Comparison of ENCODE assay signal across 1 cellular context in genomic region chr6:126075335-126076071, GRCh38.
TF ChIP-seq lines count a peak whose summit lies in the region.

No MANE protein-coding gene starts in this region.

TF ChIP-seq in K562, 482 proteins besides CTCF, POLR2A, EP300 and RAD21 (continued from another document and continues in another):
- TF ChIP-seq TEAD2 (tag; IDR thresholded peaks at IDR 0.05) = 0 out of 2 replicates have a peak, but pooled peaks have one; percentile 6
- TF ChIP-seq NR2F6 (CRISPR knock-in tag; IDR thresholded peaks at IDR 0.05) = no peak
- TF ChIP-seq, protein P1, sequence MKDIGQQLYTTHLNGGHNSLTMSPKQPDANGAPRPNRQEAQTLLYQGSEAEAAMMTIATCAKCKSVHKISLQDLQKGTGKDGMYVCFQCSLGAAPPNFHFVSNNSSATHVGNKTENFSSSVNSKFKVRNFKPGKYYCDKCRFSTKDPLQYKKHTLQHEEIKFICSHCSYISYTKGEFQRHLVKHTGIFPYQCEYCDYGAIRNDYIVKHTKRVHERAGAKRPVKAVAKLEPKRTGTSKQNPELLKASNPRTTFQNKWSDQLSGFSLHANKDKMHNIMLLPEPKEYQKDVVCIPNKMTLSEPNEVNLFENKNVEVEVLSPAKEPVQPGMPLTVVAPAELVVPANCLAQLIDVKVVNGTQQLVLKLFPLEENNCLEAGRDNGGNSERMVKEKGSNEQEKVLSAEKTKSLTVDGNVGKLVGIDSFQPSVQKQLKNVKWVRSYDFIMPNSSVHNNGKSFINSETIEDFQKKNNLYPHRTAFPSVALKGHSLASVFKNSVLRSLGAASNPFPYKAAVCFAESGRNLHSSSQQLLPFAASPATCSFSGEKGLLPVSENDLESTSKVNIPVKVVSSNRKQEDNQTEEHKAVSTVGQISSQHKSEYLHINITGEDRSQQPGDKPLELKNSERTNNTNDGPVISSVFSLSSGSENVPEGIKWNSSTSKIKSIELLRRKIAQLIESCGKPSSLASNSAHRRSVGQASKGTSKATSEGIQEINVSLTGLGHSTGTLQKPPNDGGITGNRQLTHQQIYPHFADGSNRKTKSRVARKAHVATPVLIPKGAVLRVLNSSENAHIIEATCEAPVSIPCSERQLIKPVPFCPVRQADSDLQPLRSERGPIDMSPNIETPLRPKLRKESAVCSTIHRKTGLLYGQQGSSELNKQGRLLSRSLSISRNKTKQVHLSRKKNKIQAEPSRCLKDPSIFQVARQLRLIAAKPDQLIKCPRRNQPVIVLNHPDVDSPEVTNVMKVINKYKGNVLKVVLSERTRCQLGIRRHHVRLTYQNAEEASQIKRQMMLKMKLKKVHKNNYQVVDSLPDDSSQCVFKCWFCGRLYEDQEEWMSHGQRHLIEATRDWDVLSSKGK (CRISPR knock-in tag; IDR thresholded peaks at IDR 0.05) = no peak
- TF ChIP-seq, protein P2, sequence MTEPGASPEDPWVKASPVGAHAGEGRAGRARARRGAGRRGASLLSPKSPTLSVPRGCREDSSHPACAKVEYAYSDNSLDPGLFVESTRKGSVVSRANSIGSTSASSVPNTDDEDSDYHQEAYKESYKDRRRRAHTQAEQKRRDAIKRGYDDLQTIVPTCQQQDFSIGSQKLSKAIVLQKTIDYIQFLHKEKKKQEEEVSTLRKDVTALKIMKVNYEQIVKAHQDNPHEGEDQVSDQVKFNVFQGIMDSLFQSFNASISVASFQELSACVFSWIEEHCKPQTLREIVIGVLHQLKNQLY (CRISPR knock-in tag; conservative IDR thresholded peaks at IDR 0.05) = no peak
- TF ChIP-seq HCFC1 (IDR thresholded peaks at IDR 0.05; ENCODE audit: low read depth, low read length) = peak; percentile 45; the same call in 1 of the 2 replicates
- TF ChIP-seq ZNF507 (tag; conservative IDR thresholded peaks at IDR 0.05) = no peak
- TF ChIP-seq ZBTB7A (IDR thresholded peaks at IDR 0.05; ENCODE audit: borderline replicate concordance, control insufficient read depth, low read depth, low read length) = no peak
- TF ChIP-seq HDAC3 (IDR thresholded peaks at IDR 0.05; ENCODE audit: borderline replicate concordance, partially characterized antibody) = no peak
- TF ChIP-seq ZNF76 (CRISPR knock-in tag; IDR thresholded peaks at IDR 0.05; ENCODE audit: borderline replicate concordance) = no peak
- no peak for TF ChIP-seq ZNF277 (CRISPR knock-in tag; IDR thresholded peaks at IDR 0.05; ENCODE audit: borderline replicate concordance)
- TF ChIP-seq HSF4 (CRISPR knock-in tag; IDR thresholded peaks at IDR 0.05; ENCODE audit: borderline replicate concordance) = no peak
- TF ChIP-seq MCM2 (IDR thresholded peaks at IDR 0.05; ENCODE audit: low read depth) = no peak
- no peak for TF ChIP-seq ZNF174 (CRISPR knock-in tag; IDR thresholded peaks at IDR 0.05)
- no peak for TF ChIP-seq NFXL1 (CRISPR knock-in tag; IDR thresholded peaks at IDR 0.05)
- no peak for TF ChIP-seq ID3 (CRISPR knock-in tag; IDR thresholded peaks at IDR 0.05)
- 0 out of 2 replicates have a peak, but pooled peaks have one; percentile 26 for TF ChIP-seq ID3 (tag; IDR thresholded peaks at IDR 0.05)
- no peak for TF ChIP-seq EHMT2 (IDR thresholded peaks at IDR 0.05)
- peak; percentile 28 to 43 for TF ChIP-seq E2F6 (IDR thresholded peaks at IDR 0.05; ENCODE audit: borderline replicate concordance in 1 of 2, extremely low read depth in 1 of 2, insufficient read depth in 1 of 2, insufficient read length in 1 of 2, low read depth in 1 of 2, low read length in 1 of 2, poor library complexity in 1 of 2, severe bottlenecking in 1 of 2)
- TF ChIP-seq ZBTB8A (IDR thresholded peaks at IDR 0.05; ENCODE audit: partially characterized antibody) = no peak
- TF ChIP-seq CXXC5 (CRISPR knock-in tag; IDR thresholded peaks at IDR 0.05) = peak; percentile 46; the same call in 1 of the 2 replicates
- TF ChIP-seq ZBTB11 (CRISPR knock-in tag; IDR thresholded peaks at IDR 0.05) = peak in 1 of 3 experiments; percentile 35; a peak in 1 of 6 replicates
- no peak for TF ChIP-seq TGIF2 (CRISPR knock-in tag; IDR thresholded peaks at IDR 0.05)
- peak; percentile 71 for TF ChIP-seq ZNF316 (IDR thresholded peaks at IDR 0.05)
- no peak for TF ChIP-seq TSHZ1 (CRISPR knock-in tag; IDR thresholded peaks at IDR 0.05)
- TF ChIP-seq NCOA2 (IDR thresholded peaks at IDR 0.05; ENCODE audit: partially characterized antibody in 2 of 2) = no peak
- no peak for TF ChIP-seq PPARD (CRISPR knock-in tag; IDR thresholded peaks at IDR 0.05)
- TF ChIP-seq ZNF12 (CRISPR knock-in tag; IDR thresholded peaks at IDR 0.05) = no peak
- TF ChIP-seq, protein P3, sequence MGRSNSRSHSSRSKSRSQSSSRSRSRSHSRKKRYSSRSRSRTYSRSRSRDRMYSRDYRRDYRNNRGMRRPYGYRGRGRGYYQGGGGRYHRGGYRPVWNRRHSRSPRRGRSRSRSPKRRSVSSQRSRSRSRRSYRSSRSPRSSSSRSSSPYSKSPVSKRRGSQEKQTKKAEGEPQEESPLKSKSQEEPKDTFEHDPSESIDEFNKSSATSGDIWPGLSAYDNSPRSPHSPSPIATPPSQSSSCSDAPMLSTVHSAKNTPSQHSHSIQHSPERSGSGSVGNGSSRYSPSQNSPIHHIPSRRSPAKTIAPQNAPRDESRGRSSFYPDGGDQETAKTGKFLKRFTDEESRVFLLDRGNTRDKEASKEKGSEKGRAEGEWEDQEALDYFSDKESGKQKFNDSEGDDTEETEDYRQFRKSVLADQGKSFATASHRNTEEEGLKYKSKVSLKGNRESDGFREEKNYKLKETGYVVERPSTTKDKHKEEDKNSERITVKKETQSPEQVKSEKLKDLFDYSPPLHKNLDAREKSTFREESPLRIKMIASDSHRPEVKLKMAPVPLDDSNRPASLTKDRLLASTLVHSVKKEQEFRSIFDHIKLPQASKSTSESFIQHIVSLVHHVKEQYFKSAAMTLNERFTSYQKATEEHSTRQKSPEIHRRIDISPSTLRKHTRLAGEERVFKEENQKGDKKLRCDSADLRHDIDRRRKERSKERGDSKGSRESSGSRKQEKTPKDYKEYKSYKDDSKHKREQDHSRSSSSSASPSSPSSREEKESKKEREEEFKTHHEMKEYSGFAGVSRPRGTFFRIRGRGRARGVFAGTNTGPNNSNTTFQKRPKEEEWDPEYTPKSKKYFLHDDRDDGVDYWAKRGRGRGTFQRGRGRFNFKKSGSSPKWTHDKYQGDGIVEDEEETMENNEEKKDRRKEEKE (IDR thresholded peaks at IDR 0.05; ENCODE audit: borderline replicate concordance in 1 of 2, control insufficient read depth in 1 of 2, low read depth in 2 of 2, low read length in 1 of 2) = no peak
- peak in 1 of 2 experiments; percentile 34; a peak in 1 of 3 replicates for TF ChIP-seq CBX3 (IDR thresholded peaks at IDR 0.05; ENCODE audit: borderline replicate concordance in 1 of 2, low read length in 2 of 2)
- TF ChIP-seq TEAD1 (CRISPR knock-in tag; IDR thresholded peaks at IDR 0.05) = peak in 1 of 2 experiments; percentile 28; a peak in 1 of 4 replicates
- TF ChIP-seq SP1 (CRISPR knock-in tag; IDR thresholded peaks at IDR 0.05) = no peak
- TF ChIP-seq POLR2AphosphoS2 (IDR thresholded peaks at IDR 0.05; ENCODE audit: low read length) = no peak
- no peak for TF ChIP-seq RBM14 (IDR thresholded peaks at IDR 0.05; ENCODE audit: borderline replicate concordance, insufficient read depth, low read depth, low read length)
- TF ChIP-seq MLLT1 (IDR thresholded peaks at IDR 0.05) = no peak
- 0 out of 2 replicates have a peak, but pooled peaks have one; percentile 25 for TF ChIP-seq MTA3 (IDR thresholded peaks at IDR 0.05; ENCODE audit: borderline replicate concordance)
- TF ChIP-seq ETV6 (IDR thresholded peaks at IDR 0.05; ENCODE audit: borderline replicate concordance in 1 of 2, low read depth in 2 of 2, low read length in 1 of 2) = no peak
- TF ChIP-seq ETV6 (CRISPR knock-in tag; IDR thresholded peaks at IDR 0.05; ENCODE audit: borderline replicate concordance) = no peak
